Comparison of ENCODE assay signal across 5 cellular contexts in the genomic region with DNA sequence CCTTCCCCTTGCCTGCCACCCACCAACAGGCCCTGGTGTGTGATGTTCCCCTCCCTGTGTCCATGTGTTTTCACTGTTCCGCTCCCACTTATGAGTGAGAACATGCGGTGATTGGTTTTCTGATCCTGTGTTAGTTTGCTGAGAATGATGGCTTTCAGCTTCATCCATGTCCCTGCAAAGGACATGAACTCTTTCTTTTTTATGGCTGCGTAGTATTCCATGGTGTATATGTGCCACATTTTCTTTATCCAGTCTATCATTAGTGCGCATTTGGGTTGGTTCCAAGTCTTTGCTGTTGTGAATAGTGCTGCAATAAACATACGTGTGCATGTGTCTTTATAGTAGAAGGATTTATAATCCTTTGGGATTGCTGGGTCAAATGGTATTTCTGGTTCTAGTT.
DNase-seq lines count a peak whose midpoint lies in the region; ATAC-seq, FAIRE-seq and TF ChIP-seq lines count a peak whose summit lies in the region.
"Not testable (repeated sequence)": the region's sequence is repeated elsewhere in the genome, so short reads cannot be mapped to it uniquely, and the experiment has no call there.

No MANE protein-coding gene starts in this region.

- H3K4me3 Mint-ChIP-seq in endothelial cell (ENCODE audit: unreplicated experiment) (peak overlapping the region; percentile 43), type B pancreatic cell (peak overlapping the region; percentile 21)

- TF ChIP-seq CTCF in HEK293 (tag by site-specific recombination; IDR thresholded peaks at IDR 0.05); VCaP (conservative IDR thresholded peaks at IDR 0.05); K562 (IDR thresholded peaks at IDR 0.05 in 2 of 3, conservative IDR thresholded peaks at IDR 0.05 in 1 of 3; ENCODE audit: insufficient read depth in 2 of 3, low read depth in 1 of 3, low read length in 3 of 3); endothelial cell (IDR thresholded peaks at IDR 0.05; ENCODE audit: unreplicated experiment); type B pancreatic cell (conservative IDR thresholded peaks at IDR 0.05): not testable (repeated sequence)

- not testable (repeated sequence) for H3K79me2 ChIP-seq in K562 (ENCODE audit: control insufficient read depth, insufficient read depth, low read length)

- H3K27me3 ChIP-seq in K562 (ENCODE audit: control insufficient read depth in 2 of 2, insufficient read depth in 2 of 2, low read length in 2 of 2), result not testable (repeated sequence)

- POLR2A ChIA-PET in HEK293 (lab: Yijun Ruan, JAX); K562 (lab: Yijun Ruan, JAX): not testable (repeated sequence)

- peaks cover 32% of the 10 kb centered on the region for H3K36me3 Mint-ChIP-seq in endothelial cell (ENCODE audit: low read depth, unreplicated experiment)
- H3K36me3 Mint-ChIP-seq in type B pancreatic cell, result peaks cover 69% of the 10 kb centered on the region

- H4K20me1 ChIP-seq in K562 (replicated peaks; ENCODE audit: control insufficient read depth, insufficient read depth, low read length), result not testable (repeated sequence)

- H3K27me3 Mint-ChIP-seq in endothelial cell (ENCODE audit: unreplicated experiment); type B pancreatic cell: not testable (repeated sequence)

- not testable (repeated sequence) for FAIRE-seq in K562 (lab: Jason Lieb, UNC)

- H2AFZ ChIP-seq in K562 (ENCODE audit: low read depth, low read length), result not testable (repeated sequence)

- CTCF ChIA-PET in HEK293 (lab: Yijun Ruan, JAX); K562 (lab: Yijun Ruan, JAX; ENCODE audit: low intra/inter-chr PET ratio): not testable (repeated sequence)

- intact Hi-C loops in K562 (cut with micrococcal nuclease), result not testable (repeated sequence)

- not testable (repeated sequence) for H3K4me1 Mint-ChIP-seq in endothelial cell (ENCODE audit: unreplicated experiment); type B pancreatic cell (ENCODE audit: unreplicated experiment)

- not testable (repeated sequence) for H3K9me3 ChIP-seq in HEK293 (ENCODE audit: control insufficient read depth, insufficient read depth, low read depth, low read length); K562 (replicated peaks; ENCODE audit: control insufficient read depth, insufficient read depth, low read depth, low read length)

- BruUV-seq in K562 (replicated peaks; lab: Mats Ljungman, UMichigan), result not testable (repeated sequence)

- 84% methylated on average over 5 of the region's 5 CpGs for WGBS in K562 (ENCODE audit: insufficient coverage, low coverage, missing lambda C conversion rate)

- not testable (repeated sequence) for H3K9me1 ChIP-seq in K562 (ENCODE audit: control insufficient read depth, insufficient read depth, low read length)

- TF ChIP-seq EP300 in K562 (IDR thresholded peaks at IDR 0.05; ENCODE audit: low read length), result not testable (repeated sequence)

- H3K4me1 ChIP-seq in HEK293 (ENCODE audit: control insufficient read depth, insufficient read depth, low read length); K562 (replicated peaks in 1 of 2; ENCODE audit: control insufficient read depth in 2 of 2, insufficient read depth in 2 of 2, low read length in 2 of 2): not testable (repeated sequence)

- not testable (repeated sequence) for TF ChIP-seq POLR2A in K562 (conservative IDR thresholded peaks at IDR 0.05)

- not testable (repeated sequence) for H3K9ac ChIP-seq in K562 (ENCODE audit: insufficient read depth in 1 of 2, low read depth in 2 of 2, low read length in 2 of 2)

- peaks cover 7 to 15% of the 10 kb centered on the region in 2 experiments for H3K36me3 ChIP-seq in HEK293 (ENCODE audit: control insufficient read depth in 2 of 2, insufficient read depth in 1 of 2, low read length in 2 of 2)
- H3K36me3 ChIP-seq in K562 (ENCODE audit: control insufficient read depth, insufficient read depth, low read length), result not testable (repeated sequence)

- TF ChIP-seq RAD21 in K562 (CRISPR knock-in tag; conservative IDR thresholded peaks at IDR 0.05 in 1 of 2, IDR thresholded peaks at IDR 0.05 in 1 of 2), result not testable (repeated sequence)

- in situ Hi-C loops in K562 (cut with MboI), result not testable (repeated sequence)

- not testable (repeated sequence) for H3K9me3 Mint-ChIP-seq in endothelial cell (ENCODE audit: unreplicated experiment)
- peaks cover 14% of the 10 kb centered on the region for H3K9me3 Mint-ChIP-seq in type B pancreatic cell

- ATAC-seq in K562, result not testable (repeated sequence)

- H3K4me2 ChIP-seq in K562 (ENCODE audit: insufficient read depth, low read length), result not testable (repeated sequence)

- H3K4me3 ChIP-seq in HEK293 (ENCODE audit: low read depth, low read length); K562: not testable (repeated sequence)

- DNase-seq in K562 (ENCODE audit: extremely low read depth in 1 of 4, low spot score in 3 of 4); endothelial cell (ENCODE audit: low spot score); type B pancreatic cell (ENCODE audit: extremely low spot score, unreplicated experiment): not testable (repeated sequence)

- H3K27ac ChIP-seq in HEK293 (ENCODE audit: extremely low read depth, low read depth, low read length); K562 (ENCODE audit: extremely low read depth, low read depth, low read length): not testable (repeated sequence)
- peak overlapping the region; percentile 63 for H3K27ac ChIP-seq in VCaP

- not testable (repeated sequence) for H3K27ac Mint-ChIP-seq in endothelial cell (ENCODE audit: unreplicated experiment); type B pancreatic cell

TF ChIP-seq in HEK293, 187 proteins besides CTCF, POLR2A, EP300 and RAD21:
- TF ChIP-seq ZNF146 (tag by site-specific recombination; IDR thresholded peaks at IDR 0.05), result peak; percentile 78

TF ChIP-seq in K562, 482 proteins besides CTCF, POLR2A, EP300 and RAD21:
- TF ChIP-seq ZNF146 (CRISPR knock-in tag; IDR thresholded peaks at IDR 0.05; ENCODE audit: unreplicated experiment), result peak; percentile 60
